8 cellular contexts compared by ENCODE assay signal in the genomic region with DNA sequence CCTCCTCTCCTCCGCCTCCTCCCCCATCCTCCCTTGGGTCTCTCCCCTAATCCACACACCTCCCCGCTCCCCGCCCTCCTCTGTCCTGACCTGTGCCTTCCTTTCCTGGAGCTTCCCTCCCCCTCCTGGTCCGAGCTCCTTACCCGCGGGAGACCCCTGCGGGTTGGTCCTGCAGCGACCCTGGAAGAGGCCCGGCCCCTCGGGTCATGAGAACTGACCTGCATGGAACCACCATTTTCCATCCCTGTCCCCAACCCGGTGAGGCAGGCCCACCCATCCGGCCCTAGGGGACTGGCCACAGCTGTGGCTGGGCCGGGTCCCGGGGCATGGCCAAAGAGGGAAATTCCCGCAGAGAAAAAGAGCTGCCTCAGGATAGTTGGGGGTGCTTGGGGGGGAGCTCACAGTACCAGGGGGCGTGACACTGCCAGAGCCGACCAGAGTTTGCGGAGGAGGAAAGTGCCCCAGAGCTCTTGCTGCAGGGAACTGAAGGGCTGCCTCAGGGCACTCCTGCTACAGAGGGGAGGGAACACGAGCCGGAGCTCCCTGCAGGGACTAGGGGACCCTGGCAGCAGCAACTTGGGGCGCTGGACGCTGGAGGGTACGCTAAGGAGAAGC. TPM values are rescaled to one million over a fixed set of nuclear protein-coding genes. Genes with fewer than 3 reads are reported as not detected.
DNase-seq lines count a peak whose midpoint lies in the region; ATAC-seq and TF ChIP-seq lines count a peak whose summit lies in the region.

No MANE protein-coding gene starts in this region.

- peaks cover 39 to 42% (median 39%) of the 10 kb centered on the region in 3 donors for H3K4me1 Mint-ChIP-seq in naive B cell

- peak; percentile 4 for ATAC-seq in GM18508 (IDR thresholded peaks at IDR 0.05; ENCODE audit: insufficient read depth, unreplicated experiment)
- ATAC-seq in HG03521 (IDR thresholded peaks at IDR 0.05; ENCODE audit: unreplicated experiment) = peak; percentile 6
- ATAC-seq in naive B cell (ENCODE audit: low read depth in 2 of 2) = peak; percentile 26
- ATAC-seq in GM19397 (IDR thresholded peaks at IDR 0.05; ENCODE audit: unreplicated experiment) = no peak

- H3K4me3 Mint-ChIP-seq in naive B cell = peak overlapping the region; percentile 85 to 95 (median 90)

- H3K27me3 Mint-ChIP-seq in naive B cell = peaks cover 9 to 50% (median 39%) of the 10 kb centered on the region in 3 donors

- peak overlapping the region; percentile 88 to 99 (median 98) for H3K4me2 ChIP-seq in BLaER1 treated with 17β-estradiol and CSF1 and Interleukin-3, amounts not matched to agents 10 nM and 100 nM
- H3K4me2 ChIP-seq in fibroblast of lung (ENCODE audit: extremely low read depth, insufficient read depth, low read length) = peak overlapping the region; percentile 96

- peaks cover 0 to 29% (median 18%) of the 10 kb centered on the region in 11 experiments; a peak in 19 of 22 replicates for H3K36me3 ChIP-seq in BLaER1 treated with 17β-estradiol and CSF1 and Interleukin-3, amounts not matched to agents 10 nM and 100 nM
- H3K36me3 ChIP-seq in fibroblast of lung (ENCODE audit: control insufficient read depth, insufficient read depth, low read length) = peaks cover 16% of the 10 kb centered on the region

- peak; percentile 43 to 59 for DNase-seq in fibroblast of lung (ENCODE audit: low read depth in 2 of 2)
- peak; percentile 18 for DNase-seq in naive B cell
- DNase-seq in NCI-H1092 (lab: John Stamatoyannopoulos, UW) = no peak

- H3K36me3 Mint-ChIP-seq in naive B cell = no peaks in the 10 kb centered on the region

- H3K79me2 ChIP-seq in fibroblast of lung (ENCODE audit: control insufficient read depth, insufficient read depth, low read length) = peaks cover 2% of the 10 kb centered on the region

- H3K27me3 ChIP-seq in BLaER1 treated with 17β-estradiol and CSF1 and Interleukin-3, amounts not matched to agents 10 nM and 100 nM = peaks cover 10 to 22% (median 18%) of the 10 kb centered on the region in 11 experiments; a peak in 21 of 22 replicates
- H3K27me3 ChIP-seq in fibroblast of lung (ENCODE audit: control insufficient read depth, insufficient read depth, low read length) = no peaks in the 10 kb centered on the region

- peak overlapping the region; percentile 17 for H2AFZ ChIP-seq in fibroblast of lung (ENCODE audit: low read length)

- peak overlapping the region; percentile 84 to 90 (median 86) for H3K9ac ChIP-seq in BLaER1 treated with 17β-estradiol and CSF1 and Interleukin-3, amounts not matched to agents 10 nM and 100 nM
- H3K9ac ChIP-seq in fibroblast of lung (ENCODE audit: insufficient read depth, low read length) = peak overlapping the region; percentile 81

- no peaks in the 10 kb centered on the region for H3K9me3 ChIP-seq in BLaER1 treated with 17β-estradiol and CSF1 and Interleukin-3, amounts not matched to agents 10 nM and 100 nM (replicated peaks in 1 of 11)
- no peaks in the 10 kb centered on the region for H3K9me3 ChIP-seq in fibroblast of lung (ENCODE audit: control insufficient read depth, insufficient read depth, low read depth, low read length)

- TF ChIP-seq CTCF in VCaP (conservative IDR thresholded peaks at IDR 0.05) (no peak), fibroblast of lung (conservative IDR thresholded peaks at IDR 0.05 in 1 of 2, IDR thresholded peaks at IDR 0.05 in 1 of 2; ENCODE audit: low read depth in 1 of 2, low read length in 2 of 2) (no peak)

- H3K4me3 ChIP-seq in BLaER1 treated with 17β-estradiol and CSF1 and Interleukin-3, amounts not matched to agents 10 nM and 100 nM = peak overlapping the region; percentile 71 to 87 (median 78)
- peak overlapping the region; percentile 64 to 74 (median 66) for H3K4me3 ChIP-seq in fibroblast of lung (replicated peaks in 1 of 4; ENCODE audit: control extremely low read depth in 1 of 4, insufficient read depth in 1 of 4, low read depth in 3 of 4, low read length in 4 of 4)

- H3K27ac Mint-ChIP-seq in naive B cell = peak overlapping the region in 4 of 6 donors; percentile 19 to 87 (median 73)

- peak overlapping the region; percentile 69 to 97 (median 92) for H3K27ac ChIP-seq in BLaER1 treated with 17β-estradiol and CSF1 and Interleukin-3, amounts not matched to agents 10 nM and 100 nM
- H3K27ac ChIP-seq in VCaP = peak overlapping the region; percentile 42; the same call in 1 of the 2 replicates
- peak overlapping the region; percentile 96 for H3K27ac ChIP-seq in fibroblast of lung (ENCODE audit: insufficient read depth, low read length)

- no peaks in the 10 kb centered on the region for H3K9me3 Mint-ChIP-seq in naive B cell

- peaks cover 0 to 15% (median 0%) of the 10 kb centered on the region in 11 experiments; a peak in 5 of 22 replicates for H4K20me1 ChIP-seq in BLaER1 treated with 17β-estradiol and CSF1 and Interleukin-3, amounts not matched to agents 10 nM and 100 nM
- H4K20me1 ChIP-seq in fibroblast of lung (ENCODE audit: control insufficient read depth, extremely low read depth, insufficient read depth, low read length) = no peaks in the 10 kb centered on the region

- peaks cover 41 to 59% (median 51%) of the 10 kb centered on the region in 10 experiments for H3K4me1 ChIP-seq in BLaER1 treated with 17β-estradiol and CSF1 and Interleukin-3, amounts not matched to agents 10 nM and 100 nM
- H3K4me1 ChIP-seq in fibroblast of lung (ENCODE audit: control insufficient read depth, extremely low read depth, insufficient read depth, low read length) = peaks cover 11% of the 10 kb centered on the region

RNA-seq across cellular contexts. Expression of a gene that starts 0.6 kb away (rescaled TPM):
- total RNA-seq in fibroblast of lung = 23.6 and 24.7 TPM in 2 replicates
- polyA plus RNA-seq in fibroblast of lung (18.2 and 34.6 TPM in 2 replicates), naive B cell (ENCODE audit: low read depth in 6 of 6) (under 1 TPM in 5 of 6 donors, not detected in 1; 0.07 to 0.99 (median 0.27) TPM)
- 16.0 and 24.4 TPM in 2 replicates for polyA plus RNA-seq in fibroblast of lung (2012)
- 93.2 and 115 TPM in 2 replicates for polyA minus RNA-seq in fibroblast of lung (ENCODE audit: low replicate concordance)

RNA-seq across cellular contexts. Expression of a gene that starts 13.1 kb away (rescaled TPM):
- total RNA-seq in fibroblast of lung = not detected in 2 replicates
- polyA plus RNA-seq in fibroblast of lung = not detected in 2 replicates
- not detected in 2 replicates for polyA plus RNA-seq in fibroblast of lung (2012)
- not detected in 2 replicates for polyA minus RNA-seq in fibroblast of lung (ENCODE audit: low replicate concordance)
- polyA plus RNA-seq in naive B cell (ENCODE audit: low read depth in 6 of 6) = not detected

RNA-seq across cellular contexts. Expression of a gene that starts 27.7 kb away (rescaled TPM):
- 3.9 and 4.6 TPM in 2 replicates for total RNA-seq in fibroblast of lung
- polyA plus RNA-seq in fibroblast of lung (2.2 and 2.4 TPM in 2 replicates), naive B cell (ENCODE audit: low read depth in 6 of 6) (1 to 10 TPM in 1 of 6 donors, under 1 TPM in 3, not detected in 2; 0.13 to 1.1 (median 0.56) TPM)
- 3.4 and 5.2 TPM in 2 replicates for polyA plus RNA-seq in fibroblast of lung (2012)
- polyA minus RNA-seq in fibroblast of lung (ENCODE audit: low replicate concordance) = 1.1 and 2.3 TPM in 2 replicates

RNA-seq across cellular contexts. Expression of a gene that starts 28.6 kb away (rescaled TPM):
- total RNA-seq in fibroblast of lung = not detected in 2 replicates
- not detected in 2 replicates for polyA plus RNA-seq in fibroblast of lung
- polyA plus RNA-seq in fibroblast of lung (2012) = not detected in 2 replicates
- not detected in 2 replicates for polyA minus RNA-seq in fibroblast of lung (ENCODE audit: low replicate concordance)
- polyA plus RNA-seq in naive B cell (ENCODE audit: low read depth in 6 of 6) = not detected

RNA-seq across cellular contexts. Expression of a gene that starts 30.1 kb away (rescaled TPM):
- not detected in 2 replicates for total RNA-seq in fibroblast of lung
- polyA plus RNA-seq in fibroblast of lung (0.05 and 0.11 TPM in 2 replicates), naive B cell (ENCODE audit: low read depth in 6 of 6) (not detected)
- polyA plus RNA-seq in fibroblast of lung (2012) = 0.07 TPM in 1 of 2 replicates, not detected in the other
- not detected in 2 replicates for polyA minus RNA-seq in fibroblast of lung (ENCODE audit: low replicate concordance)

Comparison
In these comparisons a context has a peak if more than half of its experiments do, and no peak if none do; other contexts are left out.
1. H3K27ac ChIP-seq: peak in every context shown above with its lines; median percentile 96 in fibroblast of lung; 92 in BLaER1 treated with 17β-estradiol and CSF1 and Interleukin-3, amounts not matched to agents 10 nM and 100 nM; 42 in VCaP.
2. RNA of a gene that starts 0.6 kb away (polyA plus RNA-seq): 16.0 to 34.6 TPM in fibroblast of lung; 0.07 to 0.99 TPM in naive B cell; every median in the first group is over 4 times any median in the second.